Comparison of ENCODE assay signal across 8 cellular contexts in the genomic region with DNA sequence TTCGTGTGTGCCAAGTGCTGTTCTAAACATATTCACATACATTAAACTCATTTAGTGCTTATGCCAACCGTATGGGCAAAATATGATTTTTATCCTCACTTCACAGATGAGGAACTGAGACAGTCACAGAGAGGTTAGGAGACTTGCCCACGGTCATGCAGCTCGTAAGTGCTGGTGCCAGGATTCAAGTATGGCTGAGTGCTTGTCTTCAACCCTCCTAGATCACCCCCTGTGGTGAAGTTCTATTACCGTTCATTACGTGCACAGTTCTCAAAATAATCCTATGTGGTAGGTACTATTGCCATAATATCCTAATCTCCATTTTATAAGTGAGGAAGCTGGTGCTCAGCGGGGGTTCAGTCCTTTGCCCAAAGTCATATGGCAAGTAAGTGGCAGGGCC. TPM values are rescaled to one million over a fixed set of nuclear protein-coding genes. Genes with fewer than 3 reads are reported as not detected.
DNase-seq lines count a peak whose midpoint lies in the region; ATAC-seq and TF ChIP-seq lines count a peak whose summit lies in the region.

No MANE protein-coding gene starts in this region.

- H3K4me1 ChIP-seq in HAP-1 (peaks cover 10% of the 10 kb centered on the region), adipocyte (ENCODE audit: control insufficient read depth, insufficient read depth, low read length) (peaks cover 59% of the 10 kb centered on the region)

- H3K9me3 Mint-ChIP-seq in mesothelial cell of epicardium: no peaks in the 10 kb centered on the region

- ATAC-seq in GM19324 (IDR thresholded peaks at IDR 0.05; ENCODE audit: low FRiP score, unreplicated experiment): no peak

- DNase-seq in AG04450 (ENCODE audit: low read depth, low spot score) (no peak), HAP-1 (ENCODE audit: low spot score in 2 of 2) (no peak), adipocyte (ENCODE audit: low read depth) (no peak), mesothelial cell of epicardium (ENCODE audit: low spot score in 2 of 2, unreplicated experiment in 2 of 2) (no peak), SKM-1 (lab: John Stamatoyannopoulos, UW; ENCODE audit: unreplicated experiment) (no peak), T1000 (lab: John Stamatoyannopoulos, UW) (no peak), epidermal melanocyte (ENCODE audit: insufficient read length, low spot score) (no peak)

- in situ Hi-C loops in HAP-1 (cut with MboI; ENCODE audit: low sequenced_read_pairs): no loop called here

- CTCF ChIA-PET in AG04450 (lab: Charles Lee): interaction anchor here (1.1 kb wide), 1 partner anchor 11 kb away, joined by 6 read pairs; no protein-coding TSS in a partner anchor

- H3K9me3 ChIP-seq in AG04450 (ENCODE audit: control insufficient read depth, insufficient read depth, low read length) (no peaks in the 10 kb centered on the region), HAP-1 (no peaks in the 10 kb centered on the region), adipocyte (ENCODE audit: control insufficient read depth, low read length) (no peaks in the 10 kb centered on the region)

- TF ChIP-seq CTCF in AG04450 (IDR thresholded peaks at IDR 0.05; ENCODE audit: low read depth, low read length) (no peak), mesothelial cell of epicardium (IDR thresholded peaks at IDR 0.05; ENCODE audit: unreplicated experiment) (no peak)

- H3K4me3 Mint-ChIP-seq in mesothelial cell of epicardium: peak overlapping the region; percentile 98

- H3K4me1 Mint-ChIP-seq in mesothelial cell of epicardium: peaks cover 35% of the 10 kb centered on the region

- H3K36me3 Mint-ChIP-seq in mesothelial cell of epicardium: peaks cover 24% of the 10 kb centered on the region

- POLR2A ChIA-PET in AG04450 (lab: Yijun Ruan, JAX): interaction anchor here (0.6 to 2.0 kb wide), 2 partner anchors 17 to 104 kb away, joined by 3 to 39 read pairs; a partner anchor contains a TSS

- H3K27ac ChIP-seq in AG04450 (ENCODE audit: low read depth, low read length): no peak overlapping the region

- no peaks in the 10 kb centered on the region for H3K27me3 Mint-ChIP-seq in mesothelial cell of epicardium (ENCODE audit: low read depth)

- H3K9ac ChIP-seq in adipocyte (ENCODE audit: low read length): peak overlapping the region; percentile 92

- peak overlapping the region; percentile 63 for H3K27ac Mint-ChIP-seq in mesothelial cell of epicardium

- H3K27me3 ChIP-seq in AG04450 (ENCODE audit: control insufficient read depth, insufficient read depth, low read length) (no peaks in the 10 kb centered on the region), HAP-1 (ENCODE audit: low read depth) (no peaks in the 10 kb centered on the region), adipocyte (replicated peaks; ENCODE audit: control insufficient read depth, insufficient read depth, low read length) (no peaks in the 10 kb centered on the region)

- H3K36me3 ChIP-seq in HAP-1 (replicated peaks): peaks cover 60% of the 10 kb centered on the region
- peaks cover 46% of the 10 kb centered on the region for H3K36me3 ChIP-seq in adipocyte (ENCODE audit: control insufficient read depth, insufficient read depth, low read length, severe bottlenecking)

- peak overlapping the region; percentile 77 for H3K4me3 ChIP-seq in AG04450 (ENCODE audit: low read depth, low read length)
- peak overlapping the region; percentile 86 for H3K4me3 ChIP-seq in HAP-1
- peak overlapping the region; percentile 89 for H3K4me3 ChIP-seq in adipocyte (ENCODE audit: low read length)

RNA-seq across cellular contexts. Expression of a gene that starts 1.5 kb away (rescaled TPM):
- polyA plus RNA-seq in AG04450 (2011; rRNA removed): 18.9 and 19.2 TPM in 2 replicates
- polyA minus RNA-seq in AG04450 (2011; rRNA and poly(A)+ RNA removed): 22.3 and 24.3 TPM in 2 replicates
- total RNA-seq in mesothelial cell of epicardium: 29.7 to 35.0 TPM (median 31.9 TPM) in 3 replicates

RNA-seq across cellular contexts. Expression of a gene that starts 16.8 kb away (rescaled TPM):
- 844 and 936 TPM in 2 replicates for polyA plus RNA-seq in AG04450 (2011; rRNA removed)
- polyA minus RNA-seq in AG04450 (2011; rRNA and poly(A)+ RNA removed): 241 and 243 TPM in 2 replicates
- total RNA-seq in mesothelial cell of epicardium: 361 to 378 TPM (median 363 TPM) in 3 replicates

RNA-seq across cellular contexts. Expression of a gene that starts 29.0 kb away (rescaled TPM):
- 50.8 and 53.0 TPM in 2 replicates for polyA plus RNA-seq in AG04450 (2011; rRNA removed)
- 7.3 and 9.3 TPM in 2 replicates for polyA minus RNA-seq in AG04450 (2011; rRNA and poly(A)+ RNA removed)
- 30.6 to 33.0 TPM (median 31.9 TPM) in 3 replicates for total RNA-seq in mesothelial cell of epicardium

RNA-seq across cellular contexts. Expression of a gene that starts 46.8 kb away (rescaled TPM):
- polyA plus RNA-seq in AG04450 (2011; rRNA removed): 0.10 and 0.15 TPM in 2 replicates
- 0.22 and 0.28 TPM in 2 replicates for polyA minus RNA-seq in AG04450 (2011; rRNA and poly(A)+ RNA removed)
- 43.6 to 45.3 TPM (median 45.0 TPM) in 3 replicates for total RNA-seq in mesothelial cell of epicardium
